8 cellular contexts compared by ENCODE assay signal in the genomic region with DNA sequence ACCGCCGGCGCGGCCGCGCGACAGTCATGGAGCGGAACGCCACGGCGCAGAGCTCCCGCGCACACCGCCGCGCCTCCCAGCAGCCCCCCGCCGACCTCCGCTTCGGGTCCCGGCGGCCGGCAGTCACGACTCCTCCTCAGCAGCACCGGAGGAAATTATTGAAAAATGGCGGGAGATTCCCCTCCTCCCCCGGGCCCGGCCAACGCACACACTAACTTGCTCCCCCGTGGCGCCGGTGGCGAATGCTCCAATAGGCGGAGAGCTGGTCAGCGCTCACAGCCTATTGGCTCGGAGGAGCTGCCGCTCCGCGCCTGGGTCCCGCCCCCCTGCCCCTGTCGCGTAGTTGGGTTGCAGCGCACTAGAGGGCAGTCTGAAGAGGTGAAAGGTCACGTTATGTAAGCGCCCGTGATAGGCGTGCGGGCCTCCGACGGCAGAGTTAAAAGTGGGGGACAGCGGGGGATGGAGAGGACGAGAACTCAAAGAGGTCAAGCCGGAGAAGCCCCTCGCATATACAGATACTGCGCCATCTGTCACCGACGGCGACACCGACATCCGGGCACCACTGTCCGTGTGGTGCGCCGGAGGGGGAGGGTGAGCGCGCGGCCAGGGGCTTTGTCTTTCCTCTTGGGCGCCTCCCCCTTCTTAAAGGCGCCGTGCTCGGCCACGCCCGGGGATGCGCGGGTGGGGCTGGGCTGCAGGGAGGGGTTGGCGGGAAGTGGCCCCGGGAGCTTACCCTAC. TPM values are rescaled to one million over a fixed set of nuclear protein-coding genes. Genes with fewer than 3 reads are reported as not detected.
A peak's percentile ranks its signal among the peaks of the same experiment; 100 is the strongest.
DNase-seq lines count a peak whose midpoint lies in the region; ATAC-seq, FAIRE-seq and TF ChIP-seq lines count a peak whose summit lies in the region.

A gene with protein sequence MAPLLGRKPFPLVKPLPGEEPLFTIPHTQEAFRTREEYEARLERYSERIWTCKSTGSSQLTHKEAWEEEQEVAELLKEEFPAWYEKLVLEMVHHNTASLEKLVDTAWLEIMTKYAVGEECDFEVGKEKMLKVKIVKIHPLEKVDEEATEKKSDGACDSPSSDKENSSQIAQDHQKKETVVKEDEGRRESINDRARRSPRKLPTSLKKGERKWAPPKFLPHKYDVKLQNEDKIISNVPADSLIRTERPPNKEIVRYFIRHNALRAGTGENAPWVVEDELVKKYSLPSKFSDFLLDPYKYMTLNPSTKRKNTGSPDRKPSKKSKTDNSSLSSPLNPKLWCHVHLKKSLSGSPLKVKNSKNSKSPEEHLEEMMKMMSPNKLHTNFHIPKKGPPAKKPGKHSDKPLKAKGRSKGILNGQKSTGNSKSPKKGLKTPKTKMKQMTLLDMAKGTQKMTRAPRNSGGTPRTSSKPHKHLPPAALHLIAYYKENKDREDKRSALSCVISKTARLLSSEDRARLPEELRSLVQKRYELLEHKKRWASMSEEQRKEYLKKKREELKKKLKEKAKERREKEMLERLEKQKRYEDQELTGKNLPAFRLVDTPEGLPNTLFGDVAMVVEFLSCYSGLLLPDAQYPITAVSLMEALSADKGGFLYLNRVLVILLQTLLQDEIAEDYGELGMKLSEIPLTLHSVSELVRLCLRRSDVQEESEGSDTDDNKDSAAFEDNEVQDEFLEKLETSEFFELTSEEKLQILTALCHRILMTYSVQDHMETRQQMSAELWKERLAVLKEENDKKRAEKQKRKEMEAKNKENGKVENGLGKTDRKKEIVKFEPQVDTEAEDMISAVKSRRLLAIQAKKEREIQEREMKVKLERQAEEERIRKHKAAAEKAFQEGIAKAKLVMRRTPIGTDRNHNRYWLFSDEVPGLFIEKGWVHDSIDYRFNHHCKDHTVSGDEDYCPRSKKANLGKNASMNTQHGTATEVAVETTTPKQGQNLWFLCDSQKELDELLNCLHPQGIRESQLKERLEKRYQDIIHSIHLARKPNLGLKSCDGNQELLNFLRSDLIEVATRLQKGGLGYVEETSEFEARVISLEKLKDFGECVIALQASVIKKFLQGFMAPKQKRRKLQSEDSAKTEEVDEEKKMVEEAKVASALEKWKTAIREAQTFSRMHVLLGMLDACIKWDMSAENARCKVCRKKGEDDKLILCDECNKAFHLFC (N-terminal part only) (minus strand): TSS at position 213 of the 738 bp plus-strand sequence. CDS start 360 bp downstream, outside the sequence.

- TF ChIP-seq POLR2A in HepG2 (IDR thresholded peaks at IDR 0.05; ENCODE audit: insufficient read depth in 1 of 2, low read depth in 2 of 2, low read length in 2 of 2), result peak; percentile 68 to 76

- in situ Hi-C loops in HepG2 (cut with HindIII; ENCODE audit: extremely low pct_ligation_motif_present, low pct_unique_long_range_greater_than_20kb), result no loop called here

- FAIRE-seq in HepG2 (lab: Jason Lieb, UNC), result peak; percentile 85

- ATAC-seq in GM19397 (IDR thresholded peaks at IDR 0.05; ENCODE audit: unreplicated experiment) (peak; percentile 89), HG03571 (IDR thresholded peaks at IDR 0.05; ENCODE audit: unreplicated experiment) (peak; percentile 78), HepG2 (peak; percentile 96)

- no peak within 1 kb of the TSS for H2AFZ ChIP-seq in HepG2 (ENCODE audit: low read length)

- H4K20me1 ChIP-seq in HepG2 (ENCODE audit: insufficient read depth, low read length), result peaks cover 15% of the 10 kb centered on the region

- no TSS peak for BruUV-seq in HepG2 (replicated peaks; lab: Mats Ljungman, UMichigan)

- intact Hi-C loops in HepG2 (cut with micrococcal nuclease; ENCODE audit: unreplicated experiment), result loop anchor here (5.0 kb wide), 1 partner anchor 35 kb away; a partner anchor contains a TSS

- POLR2A ChIA-PET in HepG2 (lab: Yijun Ruan, JAX), result interaction anchor here (0.5 to 2.5 kb wide), 16 partner anchors 9 to 928 kb away, joined by 3 to 17 read pairs (median 4); a partner anchor contains a TSS

- no peaks in the 10 kb centered on the region; a peak in 1 of 5 replicates for H3K27me3 ChIP-seq in HepG2 (ENCODE audit: control insufficient read depth in 1 of 2, insufficient read depth in 2 of 2, low read length in 2 of 2)

- peak within 1 kb of the TSS; percentile 87 for H3K4me2 ChIP-seq in HepG2 (ENCODE audit: low read depth, low read length)

- DNase-seq in CD1c-positive myeloid dendritic cell (ENCODE audit: extremely low spot score) (peak; percentile 98), NCI-H82 (lab: John Stamatoyannopoulos, UW) (peak; percentile 98), dermis microvascular lymphatic vessel endothelial cell (ENCODE audit: low read depth in 2 of 2) (peak; percentile 95 to 99), HepG2 (ENCODE audit: low spot score) (peak; percentile 95)
- peak; percentile 97 for DNase-seq in activated CD4-positive, alpha-beta T cell treated with anti-CD3 and anti-CD28 coated beads, Interleukin-2, amount 50 U/mL, for 48 hours
- DNase-seq in stimulated activated CD4-positive, alpha-beta T cell treated with anti-CD3 and anti-CD28 coated beads, Interleukin-4, amount 100 ng/mL, for 1 hour, result peak; percentile 95

- no peaks in the 10 kb centered on the region for H3K9me3 ChIP-seq in HepG2 (ENCODE audit: low read length)

- peak; percentile 33; the same call in 1 of the 2 replicates for TF ChIP-seq RAD21 in HepG2 (CRISPR knock-in tag; IDR thresholded peaks at IDR 0.05)

- peak within 1 kb of the TSS; percentile 91 for H3K9ac ChIP-seq in HepG2 (ENCODE audit: insufficient read depth, low read depth, low read length)

- CTCF ChIA-PET in HepG2 (lab: Yijun Ruan, JAX; ENCODE audit: low intra/inter-chr PET ratio, low total read pairs), result no interaction called here

- H3K36me3 ChIP-seq in HepG2 (replicated peaks in 1 of 2; ENCODE audit: control insufficient read depth in 1 of 2, insufficient read depth in 2 of 2, low read length in 2 of 2), result peaks cover under 1 to 17% of the 10 kb centered on the region in 2 experiments; a peak in 3 of 5 replicates

- peak within 1 kb of the TSS; percentile 80 to 89 (median 82) for H3K4me3 ChIP-seq in HepG2 (replicated peaks in 1 of 3; ENCODE audit: insufficient read depth in 1 of 3, low read depth in 2 of 3, low read length in 3 of 3)

- TF ChIP-seq CTCF in HepG2 (CRISPR knock-in tag; IDR thresholded peaks at IDR 0.05), result 0 out of 2 replicates have a peak, but pooled peaks have one; percentile 31

- H3K4me1 ChIP-seq in HepG2 (ENCODE audit: insufficient read depth, low read length), result peaks cover 31% of the 10 kb centered on the region

- 1% methylated on average over 20 of the region's 76 CpGs for WGBS in HepG2 (ENCODE audit: low lambda C conversion rate)

- H3K79me2 ChIP-seq in HepG2 (ENCODE audit: insufficient read depth, low read length), result peaks cover 38% of the 10 kb centered on the region

- peak in 1 of 2 experiments; percentile 42; a peak in 1 of 4 replicates for TF ChIP-seq EP300 in HepG2 (IDR thresholded peaks at IDR 0.05; ENCODE audit: low read depth in 2 of 2, low read length in 2 of 2)
- TF ChIP-seq EP300 in HepG2 (CRISPR knock-in tag; IDR thresholded peaks at IDR 0.05; ENCODE audit: borderline replicate concordance), result peak; percentile 36; the same call in 1 of the 2 replicates

- H3K27ac ChIP-seq in HepG2 (ENCODE audit: extremely low read length, insufficient read depth, low read length), result peak within 1 kb of the TSS; percentile 91

TF ChIP-seq in HepG2, 621 proteins besides CTCF, POLR2A, EP300 and RAD21 (continues in another document):
- peak; percentile 92 for TF ChIP-seq RBFOX2 (IDR thresholded peaks at IDR 0.05; ENCODE audit: low read depth, low read length)
- TF ChIP-seq ZFX (CRISPR knock-in tag; IDR thresholded peaks at IDR 0.05; ENCODE audit: low read depth), result peak; percentile 75
- TF ChIP-seq ZNF33B (CRISPR knock-in tag; IDR thresholded peaks at IDR 0.05), result no peak
- TF ChIP-seq ZBTB3 (CRISPR knock-in tag; IDR thresholded peaks at IDR 0.05; ENCODE audit: borderline replicate concordance, low read depth), result 0 out of 2 replicates have a peak, but pooled peaks have one; percentile 23

RNA-seq across cellular contexts. Expression of the gene that starts here (rescaled TPM):
- total RNA-seq in dermis microvascular lymphatic vessel endothelial cell (37.2 and 37.3 TPM in 2 replicates), HepG2 (2016; rRNA removed; fragmentation: Illumina TruSeq; extraction: Trizol) (69.4 and 93.4 TPM in 2 replicates)
- 29.9 and 35.0 TPM in 2 replicates for total RNA-seq in HepG2 (2016; cell fraction: cytosol; rRNA removed; fragmentation: Illumina TruSeq; extraction: Trizol; ENCODE audit: low read depth)
- 68.0 and 83.9 TPM in 2 replicates for total RNA-seq in HepG2 (2016; cell fraction: insoluble cytoplasmic fraction; rRNA removed; fragmentation: Illumina TruSeq; extraction: Trizol)
- total RNA-seq in HepG2 (2016; cell fraction: membrane; rRNA removed; fragmentation: Illumina TruSeq; extraction: Trizol), result 26.8 and 29.8 TPM in 2 replicates
- total RNA-seq in HepG2 (2016; cell fraction: nucleus; rRNA removed; fragmentation: Illumina TruSeq; extraction: Trizol), result 55.8 and 62.8 TPM in 2 replicates
- 16.0 and 18.6 TPM in 2 replicates for polyA plus RNA-seq in HepG2 (2011; rRNA removed)
- 11.7 and 16.5 TPM in 2 replicates for polyA plus RNA-seq in HepG2 (2011; cell fraction: cytosol; rRNA removed)
- 12.5 and 14.6 TPM in 2 replicates for polyA plus RNA-seq in HepG2 (2011; cell fraction: nucleus; rRNA removed)
- 30.4 and 30.5 TPM in 2 replicates for polyA plus RNA-seq in HepG2 (2012)
- 2.1 and 2.4 TPM in 2 replicates for polyA plus RNA-seq in HepG2 (2016; cell fraction: cytosol; fragmentation: Illumina TruSeq; extraction: Trizol; ENCODE audit: low read depth)
- polyA plus RNA-seq in HepG2 (2016; cell fraction: insoluble cytoplasmic fraction; fragmentation: Illumina TruSeq; extraction: Trizol; ENCODE audit: low read depth), result 54.0 and 59.8 TPM in 2 replicates
- 6.2 and 7.3 TPM in 2 replicates for polyA plus RNA-seq in HepG2 (2016; cell fraction: membrane; fragmentation: Illumina TruSeq; extraction: Trizol; ENCODE audit: low read depth)
- 62.5 and 70.0 TPM in 2 replicates for polyA plus RNA-seq in HepG2 (2016; cell fraction: nucleus; fragmentation: Illumina TruSeq; extraction: Trizol; ENCODE audit: insufficient read depth, low read depth)
- 27.5 and 49.4 TPM in 2 replicates for polyA minus RNA-seq in HepG2 (2011; rRNA and poly(A)+ RNA removed; ENCODE audit: low replicate concordance)
- polyA minus RNA-seq in HepG2 (2011; cell fraction: cytosol; rRNA and poly(A)+ RNA removed), result 27.1 and 30.7 TPM in 2 replicates
- 31.3 and 44.1 TPM in 2 replicates for polyA minus RNA-seq in HepG2 (2011; cell fraction: nucleus; rRNA and poly(A)+ RNA removed)

Comparison
In these comparisons a context has a peak if more than half of its experiments do, and no peak if none do; other contexts are left out.
1. Peak in every context shown above with its lines: DNase-seq, ATAC-seq, H3K4me3 ChIP-seq and H3K27ac ChIP-seq.